In genomic region chr10:50422259-50422658, GRCh38 we compare ENCODE assay signal across 21 cellular contexts.
DNase-seq lines count a peak whose midpoint lies in the region; ATAC-seq, FAIRE-seq and TF ChIP-seq lines count a peak whose summit lies in the region.
"Had no signal": no experiment of that assay in that cellular context is flagged by ENCODE, and none has a peak within 500 bp of the region (broad histone marks: within the 10 kb centered on the region; RNA-seq: fewer than 3 reads in every experiment).

No MANE protein-coding gene starts in this region.

- no peak overlapping the region for H2AFZ ChIP-seq in PC-3 (ENCODE audit: low read length)

- H3K36me3 ChIP-seq in PC-3 (ENCODE audit: low read depth, low read length) = no peaks in the 10 kb centered on the region
- H3K36me3 ChIP-seq in suprapubic skin = no peaks in the 10 kb centered on the region
- H3K36me3 ChIP-seq: adrenal gland, heart right ventricle, prostate gland had no signal

- ATAC-seq in PC-3 (peak; percentile 65), HG03280 (IDR thresholded peaks at IDR 0.05; ENCODE audit: unreplicated experiment) (no peak)
- ATAC-seq: effector memory CD8-positive, alpha-beta T cell; Right ventricle myocardium inferior had no signal

- H3K4me2 ChIP-seq in PC-3 (ENCODE audit: low read length) = no peak overlapping the region; the same call in 1 of the 2 replicates

- no peak for TF ChIP-seq POLR2A in suprapubic skin (IDR thresholded peaks at IDR 0.05)

- TF ChIP-seq CTCF in PC-3 (conservative IDR thresholded peaks at IDR 0.05; ENCODE audit: low read depth, low read length) (no peak), suprapubic skin (IDR thresholded peaks at IDR 0.05) (no peak)

- POLR2A ChIA-PET in PC-3 (lab: Charles Lee; ENCODE audit: unreplicated experiment) = no interaction called here

- H3K9ac ChIP-seq in PC-3 (ENCODE audit: low read length) = no peak overlapping the region

- no peak for FAIRE-seq in RCC 7860 (lab: Jason Lieb, UNC)
- FAIRE-seq: A204.1 had no signal

- H3F3A ChIP-seq in PC-3 (ENCODE audit: low read length, unreplicated experiment) = no peaks in the 10 kb centered on the region

- H4K20me1 ChIP-seq in PC-3 (ENCODE audit: low read length) = no peaks in the 10 kb centered on the region

- DNase-seq in DMS53 (lab: John Stamatoyannopoulos, UW) = peak; percentile 36
- DNase-seq in DMS53 treated with DMSO at 0.1 percent for 48 hours (lab: John Stamatoyannopoulos, UW; ENCODE audit: unreplicated experiment) = no peak
- DNase-seq in PC-3 = peak; percentile 45
- DNase-seq in globus pallidus (ENCODE audit: low spot score) = peak; percentile 76
- DNase-seq in suprapubic skin (ENCODE audit: low spot score in 2 of 2) = no peak
- no peak for DNase-seq in D341Med (ENCODE audit: low spot score)
- no peak for DNase-seq in RCC 7860 (ENCODE audit: low spot score)
- DNase-seq: activated CD4-positive, alpha-beta T cell treated with anti-CD3 and anti-CD28 coated beads for 48 hours; activated CD8-positive, alpha-beta memory T cell treated with anti-CD3 and anti-CD28 coated beads, Interleukin-2, amount 50 U/mL, for 4 hours; activated effector memory CD4-positive, alpha-beta T cell treated with anti-CD3 and anti-CD28 coated beads, Interleukin-2, amount 50 U/mL, for 16 hours; DMS79; effector memory CD8-positive, alpha-beta T cell; HCEC 1CT; heart right ventricle; NCI-H1436; SW 1271 had no signal

- no peak for TF ChIP-seq EP300 in suprapubic skin (IDR thresholded peaks at IDR 0.05)

- intact Hi-C loops in PC-3 (cut with micrococcal nuclease) = loop anchor here (2.0 to 5.0 kb wide), 3 partner anchors 59 to 200 kb away; partner anchors contain the start of gene SGMS1

- H3K4me3 ChIP-seq in PC-3 (ENCODE audit: low read length) = no peak overlapping the region
- H3K4me3 ChIP-seq in suprapubic skin = no peak overlapping the region
- H3K4me3 ChIP-seq: adrenal gland, heart right ventricle, prostate gland had no signal

- H3K4me1 ChIP-seq in PC-3 (ENCODE audit: insufficient read depth, low read length) (peaks cover 34% of the 10 kb centered on the region), suprapubic skin (peaks cover 27% of the 10 kb centered on the region)
- H3K4me1 ChIP-seq: prostate gland had no signal

- H3K79me2 ChIP-seq in PC-3 (ENCODE audit: low read length) = no peaks in the 10 kb centered on the region

- H3K9me2 ChIP-seq in PC-3 (replicated peaks; ENCODE audit: low read length) = no peaks in the 10 kb centered on the region

- H3K27ac ChIP-seq in PC-3 (ENCODE audit: low read length) (no peak overlapping the region), suprapubic skin (peak overlapping the region; percentile 40)
- H3K27ac ChIP-seq: prostate gland had no signal

- 34% methylated on average over 4 of the region's 4 CpGs for WGBS in suprapubic skin

- CTCF ChIA-PET in PC-3 (lab: Charles Lee) = interaction anchor here (0.5 to 1.2 kb wide), 3 partner anchors 36 to 199 kb away, joined by 3 to 10 read pairs (median 3); no protein-coding TSS in a partner anchor

- H3K9me3 ChIP-seq in PC-3 (ENCODE audit: low read length) = no peaks in the 10 kb centered on the region
- no peaks in the 10 kb centered on the region for H3K9me3 ChIP-seq in suprapubic skin
- H3K9me3 ChIP-seq: adrenal gland, prostate gland had no signal

- BruUV-seq in PC-3 (replicated peaks; lab: Mats Ljungman, UMichigan) = no TSS peak

- no peaks in the 10 kb centered on the region for H3K27me3 ChIP-seq in PC-3 (ENCODE audit: low read length)
- H3K27me3 ChIP-seq in suprapubic skin = no peaks in the 10 kb centered on the region
- H3K27me3 ChIP-seq: adrenal gland, heart right ventricle had no signal

Comparison
In these comparisons a context has a peak if more than half of its experiments do, and no peak if none do; other contexts are left out.
1. DNase-seq: peak in DMS53 (single experiment), PC-3 (single experiment) and globus pallidus (single experiment); none in DMS53 treated with DMSO at 0.1 percent for 48 hours (single experiment), suprapubic skin (0 of 2), D341Med (single experiment) and RCC 7860 (single experiment).